28 cellular contexts compared by ENCODE assay signal in genomic region chr2:235911125-235911524, GRCh38.
DNase-seq lines count a peak whose midpoint lies in the region; ATAC-seq, FAIRE-seq and TF ChIP-seq lines count a peak whose summit lies in the region.
"Had no signal": no experiment of that assay in that cellular context is flagged by ENCODE, and none has a peak within 500 bp of the region (broad histone marks: within the 10 kb centered on the region; RNA-seq: fewer than 3 reads in every experiment).

No MANE protein-coding gene starts in this region.

- 0 out of 2 replicates have a peak, but pooled peaks cover 2% of the 10 kb centered on the region for H3K4me1 Mint-ChIP-seq in WTC11
- H3K4me1 Mint-ChIP-seq in neural progenitor cell = peaks cover 8% of the 10 kb centered on the region
- H3K4me1 Mint-ChIP-seq: CD14-positive monocyte; CD4-positive, alpha-beta memory T cell; CD4-positive, CD25-positive, alpha-beta regulatory T cell; CD8-positive, alpha-beta memory T cell had no signal

- TF ChIP-seq CTCF in WTC11 (IDR thresholded peaks at IDR 0.05) (no peak), neural progenitor cell (IDR thresholded peaks at IDR 0.05) (no peak), lower lobe of right lung (IDR thresholded peaks at IDR 0.05) (no peak)

- FAIRE-seq in RCC 7860 (lab: Jason Lieb, UNC) = no peak
- FAIRE-seq: A204.1, GM12878, GM12892, GM18507 had no signal

- no peak overlapping the region for H3K4me3 Mint-ChIP-seq in WTC11
- H3K4me3 Mint-ChIP-seq in neural progenitor cell = no peak overlapping the region
- H3K4me3 Mint-ChIP-seq: CD14-positive monocyte; CD4-positive, alpha-beta memory T cell; CD4-positive, CD25-positive, alpha-beta regulatory T cell; CD8-positive, alpha-beta memory T cell had no signal

- no peaks in the 10 kb centered on the region for H3K79me2 ChIP-seq in neural progenitor cell (ENCODE audit: low read depth)

- H3K27ac ChIP-seq in neural progenitor cell (no peak overlapping the region), lower lobe of right lung (no peak overlapping the region)
- H3K27ac ChIP-seq: BLaER1 had no signal

- no peak overlapping the region for H2AFZ ChIP-seq in neural progenitor cell (replicated peaks)

- H3K27me3 ChIP-seq in H7 (ENCODE audit: control insufficient read depth, insufficient read depth, low read length) = no peaks in the 10 kb centered on the region; the same call in 1 of the 2 replicates
- H3K27me3 ChIP-seq in neural progenitor cell = no peaks in the 10 kb centered on the region
- H3K27me3 ChIP-seq in lower lobe of right lung (ENCODE audit: low read depth) = no peaks in the 10 kb centered on the region
- H3K27me3 ChIP-seq: BE2C, BLaER1 had no signal

- H3F3A ChIP-seq in neural progenitor cell (ENCODE audit: low read depth) = no peaks in the 10 kb centered on the region

- peaks cover 7% of the 10 kb centered on the region for H3K27me3 Mint-ChIP-seq in WTC11 (ENCODE audit: low read depth)
- H3K27me3 Mint-ChIP-seq in neural progenitor cell (ENCODE audit: insufficient read depth, low read depth) = no peaks in the 10 kb centered on the region

- CTCF ChIA-PET in WTC11 (lab: Charles Lee) = no interaction called here

- H3K4me1 ChIP-seq in neural progenitor cell (peaks cover 6% of the 10 kb centered on the region), lower lobe of right lung (no peaks in the 10 kb centered on the region)
- H3K4me1 ChIP-seq: BE2C had no signal

- H3K4me3 ChIP-seq in H7 (ENCODE audit: insufficient read depth, low read depth, low read length) (no peak overlapping the region), neural progenitor cell (no peak overlapping the region), lower lobe of right lung (no peak overlapping the region)
- H3K4me3 ChIP-seq: BLaER1, GM12878 had no signal

- ATAC-seq in WTC11 = no peak
- ATAC-seq in stimulated activated naive CD8-positive, alpha-beta T cell treated with anti-CD3 and anti-CD28 coated beads, Interleukin-15, Interleukin-2, amounts not matched to agents 100 U/mL and 50 U/mL, for 24 hours = no peak
- no peak for ATAC-seq in lower lobe of right lung
- no peak for ATAC-seq in HG03460 (IDR thresholded peaks at IDR 0.05; ENCODE audit: unreplicated experiment)
- ATAC-seq: GM12878 had no signal

- H3K9me3 Mint-ChIP-seq in WTC11 = peaks cover 7% of the 10 kb centered on the region; the same call in 1 of the 2 replicates
- peaks cover 17% of the 10 kb centered on the region for H3K9me3 Mint-ChIP-seq in neural progenitor cell

- H3K27ac Mint-ChIP-seq in WTC11 (no peak overlapping the region), neural progenitor cell (no peak overlapping the region)
- H3K27ac Mint-ChIP-seq: CD14-positive monocyte; CD4-positive, alpha-beta memory T cell; CD4-positive, CD25-positive, alpha-beta regulatory T cell; CD8-positive, alpha-beta memory T cell had no signal

- H3K36me3 ChIP-seq in H7 (replicated peaks; ENCODE audit: control insufficient read depth, insufficient read depth, low read length) (no peaks in the 10 kb centered on the region), neural progenitor cell (peaks cover 5% of the 10 kb centered on the region), lower lobe of right lung (peaks cover 6% of the 10 kb centered on the region)

- POLR2A ChIA-PET in WTC11 (lab: Charles Lee) = no interaction called here

- no peak overlapping the region for H3K4me2 ChIP-seq in neural progenitor cell
- H3K4me2 ChIP-seq: BLaER1 had no signal

- no peak overlapping the region for H3K9ac ChIP-seq in neural progenitor cell
- H3K9ac ChIP-seq: BLaER1 had no signal

- DNase-seq in H7 = peak; percentile 50
- DNase-seq in WTC11 (ENCODE audit: low spot score) = no peak
- DNase-seq in neural progenitor cell (ENCODE audit: low spot score) = peak; percentile 24
- no peak for DNase-seq in stimulated activated naive CD8-positive, alpha-beta T cell treated with anti-CD3 and anti-CD28 coated beads, Interleukin-15, Interleukin-2, amounts not matched to agents 100 U/mL and 50 U/mL, for 24 hours
- no peak for DNase-seq in lower lobe of right lung
- no peak for DNase-seq in RCC 7860 (ENCODE audit: low spot score)
- DNase-seq: 8988T; ACHN; BE2C; C1 segment of cervical spinal cord; CD4-positive, alpha-beta memory T cell; CD4-positive, CD25-positive, alpha-beta regulatory T cell; CD8-positive, alpha-beta memory T cell; COR-L47; DMS 273 treated with DMSO at 0.1 percent for 48 hours; DMS153; DMS53; DMS79; DND-41; EL; GDM1 had no signal

- no peaks in the 10 kb centered on the region for H3K9me3 ChIP-seq in neural progenitor cell (ENCODE audit: low read depth)
- H3K9me3 ChIP-seq in lower lobe of right lung = peaks cover 5% of the 10 kb centered on the region
- H3K9me3 ChIP-seq: BE2C had no signal

- intact Hi-C loops in lower lobe of right lung (cut with DNase I) = no loop called here

- peaks cover 25% of the 10 kb centered on the region for H3K36me3 Mint-ChIP-seq in WTC11
- H3K36me3 Mint-ChIP-seq in neural progenitor cell = peaks cover 67% of the 10 kb centered on the region
- H3K36me3 Mint-ChIP-seq: CD14-positive monocyte; CD4-positive, CD25-positive, alpha-beta regulatory T cell had no signal

- H4K20me1 ChIP-seq in neural progenitor cell (ENCODE audit: low read depth) = peaks cover 6% of the 10 kb centered on the region

TF ChIP-seq in WTC11, 78 proteins besides CTCF, POLR2A, EP300 and RAD21:
- TF ChIP-seq ZNF423 (CRISPR knock-in tag; IDR thresholded peaks at IDR 0.05) = peak; percentile 77
- TF ChIP-seq KAT7 (CRISPR knock-in tag; IDR thresholded peaks at IDR 0.05; ENCODE audit: borderline replicate concordance) = no peak

Comparison
In these comparisons a context has a peak if more than half of its experiments do, and no peak if none do; other contexts are left out.
1. DNase-seq: peak in H7 (single experiment) and neural progenitor cell (single experiment); none in WTC11 (single experiment), stimulated activated naive CD8-positive, alpha-beta T cell treated with anti-CD3 and anti-CD28 coated beads, Interleukin-15, Interleukin-2, amounts not matched to agents 100 U/mL and 50 U/mL, for 24 hours (single experiment), lower lobe of right lung (single experiment) and RCC 7860 (single experiment).